Comparison of ENCODE assay signal across 1 cellular context in the genomic region with DNA sequence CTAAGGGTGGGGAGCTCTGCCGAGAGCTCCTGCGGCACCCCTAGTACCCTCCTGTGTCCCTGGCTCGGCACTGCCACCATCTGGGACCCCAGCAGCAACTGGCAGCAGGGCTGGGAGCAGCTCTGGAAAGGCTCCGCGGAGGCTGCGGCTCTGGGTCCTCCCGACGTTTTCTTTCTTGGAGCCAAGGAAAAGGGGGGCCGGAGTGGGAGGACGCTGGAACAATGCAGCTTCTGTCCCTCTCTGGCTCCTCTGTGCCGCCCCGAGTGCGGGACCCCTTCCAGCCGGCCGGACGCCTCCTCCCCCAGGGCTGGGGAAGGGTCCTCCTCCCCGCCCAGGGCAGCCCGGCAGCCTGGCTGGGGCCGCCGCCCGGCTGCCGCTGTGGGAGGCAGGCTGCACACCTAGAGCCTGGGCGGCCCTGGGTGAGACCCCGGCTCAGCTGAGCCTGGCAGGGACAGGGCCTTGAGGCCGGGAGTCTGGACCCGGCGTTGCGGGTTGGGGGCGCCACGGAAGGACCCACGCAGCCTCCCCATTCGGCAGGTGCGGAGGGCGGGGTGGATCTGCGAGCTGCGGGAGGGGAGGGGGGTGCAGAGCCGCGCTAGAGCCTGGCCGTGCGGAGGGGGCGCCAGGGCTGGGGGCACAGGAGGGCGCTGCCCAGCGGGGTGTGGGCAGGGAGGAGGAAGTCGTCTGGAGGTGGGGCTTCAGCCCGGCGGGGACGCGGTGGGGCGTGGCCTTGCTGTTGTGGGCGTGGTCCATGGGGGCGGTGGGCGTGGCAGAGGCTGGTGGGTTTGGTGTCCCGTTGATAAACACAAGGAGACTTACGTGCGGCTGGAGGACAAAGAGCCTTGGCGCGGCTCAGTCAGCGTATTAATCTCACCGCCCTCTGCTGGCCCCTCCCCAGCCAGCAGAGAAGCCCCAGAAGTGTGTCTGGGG.
A peak's percentile ranks its signal among the peaks of the same experiment; 100 is the strongest.
TF ChIP-seq lines count a peak whose summit lies in the region.

No MANE protein-coding gene starts in this region.

TF ChIP-seq in HepG2, 621 proteins besides CTCF, POLR2A, EP300 and RAD21:
- peak; percentile 57; the same call in 1 of the 2 replicates for TF ChIP-seq SP4 (CRISPR knock-in tag; IDR thresholded peaks at IDR 0.05)
- TF ChIP-seq LCORL (IDR thresholded peaks at IDR 0.05): no peak
- 0 out of 2 replicates have a peak, but pooled peaks have one; percentile 20 for TF ChIP-seq LCORL (CRISPR knock-in tag; IDR thresholded peaks at IDR 0.05)
- TF ChIP-seq, protein P1, sequence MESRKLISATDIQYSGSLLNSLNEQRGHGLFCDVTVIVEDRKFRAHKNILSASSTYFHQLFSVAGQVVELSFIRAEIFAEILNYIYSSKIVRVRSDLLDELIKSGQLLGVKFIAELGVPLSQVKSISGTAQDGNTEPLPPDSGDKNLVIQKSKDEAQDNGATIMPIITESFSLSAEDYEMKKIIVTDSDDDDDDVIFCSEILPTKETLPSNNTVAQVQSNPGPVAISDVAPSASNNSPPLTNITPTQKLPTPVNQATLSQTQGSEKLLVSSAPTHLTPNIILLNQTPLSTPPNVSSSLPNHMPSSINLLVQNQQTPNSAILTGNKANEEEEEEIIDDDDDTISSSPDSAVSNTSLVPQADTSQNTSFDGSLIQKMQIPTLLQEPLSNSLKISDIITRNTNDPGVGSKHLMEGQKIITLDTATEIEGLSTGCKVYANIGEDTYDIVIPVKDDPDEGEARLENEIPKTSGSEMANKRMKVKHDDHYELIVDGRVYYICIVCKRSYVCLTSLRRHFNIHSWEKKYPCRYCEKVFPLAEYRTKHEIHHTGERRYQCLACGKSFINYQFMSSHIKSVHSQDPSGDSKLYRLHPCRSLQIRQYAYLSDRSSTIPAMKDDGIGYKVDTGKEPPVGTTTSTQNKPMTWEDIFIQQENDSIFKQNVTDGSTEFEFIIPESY (CRISPR knock-in tag; IDR thresholded peaks at IDR 0.05): peak; percentile 85
- TF ChIP-seq HNRNPLL (IDR thresholded peaks at IDR 0.05; ENCODE audit: low read depth, low read length, poor library complexity, severe bottlenecking): peak; percentile 17
- TF ChIP-seq, protein P2, sequence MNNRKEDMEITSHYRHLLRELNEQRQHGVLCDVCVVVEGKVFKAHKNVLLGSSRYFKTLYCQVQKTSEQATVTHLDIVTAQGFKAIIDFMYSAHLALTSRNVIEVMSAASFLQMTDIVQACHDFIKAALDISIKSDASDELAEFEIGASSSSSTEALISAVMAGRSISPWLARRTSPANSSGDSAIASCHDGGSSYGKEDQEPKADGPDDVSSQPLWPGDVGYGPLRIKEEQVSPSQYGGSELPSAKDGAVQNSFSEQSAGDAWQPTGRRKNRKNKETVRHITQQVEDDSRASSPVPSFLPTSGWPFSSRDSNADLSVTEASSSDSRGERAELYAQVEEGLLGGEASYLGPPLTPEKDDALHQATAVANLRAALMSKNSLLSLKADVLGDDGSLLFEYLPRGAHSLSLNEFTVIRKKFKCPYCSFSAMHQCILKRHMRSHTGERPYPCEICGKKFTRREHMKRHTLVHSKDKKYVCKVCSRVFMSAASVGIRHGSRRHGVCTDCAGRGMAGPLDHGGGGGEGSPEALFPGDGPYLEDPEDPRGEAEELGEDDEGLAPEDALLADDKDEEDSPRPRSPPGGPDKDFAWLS (CRISPR knock-in tag; IDR thresholded peaks at IDR 0.05; ENCODE audit: borderline replicate concordance): no peak
- TF ChIP-seq, protein P3, sequence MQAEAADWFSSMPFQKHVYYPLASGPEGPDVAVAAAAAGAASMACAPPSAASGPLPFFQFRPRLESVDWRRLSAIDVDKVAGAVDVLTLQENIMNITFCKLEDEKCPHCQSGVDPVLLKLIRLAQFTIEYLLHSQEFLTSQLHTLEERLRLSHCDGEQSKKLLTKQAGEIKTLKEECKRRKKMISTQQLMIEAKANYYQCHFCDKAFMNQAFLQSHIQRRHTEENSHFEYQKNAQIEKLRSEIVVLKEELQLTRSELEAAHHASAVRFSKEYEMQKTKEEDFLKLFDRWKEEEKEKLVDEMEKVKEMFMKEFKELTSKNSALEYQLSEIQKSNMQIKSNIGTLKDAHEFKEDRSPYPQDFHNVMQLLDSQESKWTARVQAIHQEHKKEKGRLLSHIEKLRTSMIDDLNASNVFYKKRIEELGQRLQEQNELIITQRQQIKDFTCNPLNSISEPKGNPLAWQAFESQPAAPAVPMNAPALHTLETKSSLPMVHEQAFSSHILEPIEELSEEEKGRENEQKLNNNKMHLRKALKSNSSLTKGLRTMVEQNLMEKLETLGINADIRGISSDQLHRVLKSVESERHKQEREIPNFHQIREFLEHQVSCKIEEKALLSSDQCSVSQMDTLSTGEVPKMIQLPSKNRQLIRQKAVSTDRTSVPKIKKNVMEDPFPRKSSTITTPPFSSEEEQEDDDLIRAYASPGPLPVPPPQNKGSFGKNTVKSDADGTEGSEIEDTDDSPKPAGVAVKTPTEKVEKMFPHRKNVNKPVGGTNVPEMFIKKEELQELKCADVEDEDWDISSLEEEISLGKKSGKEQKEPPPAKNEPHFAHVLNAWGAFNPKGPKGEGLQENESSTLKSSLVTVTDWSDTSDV (CRISPR knock-in tag; IDR thresholded peaks at IDR 0.05): 0 out of 2 replicates have a peak, but pooled peaks have one; percentile 43
- TF ChIP-seq GABPB1 (CRISPR knock-in tag; IDR thresholded peaks at IDR 0.05): peak; percentile 43; the same call in 1 of the 2 replicates
- TF ChIP-seq SP1 (IDR thresholded peaks at IDR 0.05): no peak
- TF ChIP-seq SP1 (CRISPR knock-in tag; IDR thresholded peaks at IDR 0.05): peak; percentile 68
- no peak for TF ChIP-seq ZNF124 (CRISPR knock-in tag; IDR thresholded peaks at IDR 0.05)
